In genomic region chr9:68947842-68948569, GRCh38 we compare ENCODE assay signal across 1 cellular context.
TF ChIP-seq lines count a peak whose summit lies in the region.

No MANE protein-coding gene starts in this region.

TF ChIP-seq in IMR-90, 13 proteins besides CTCF, POLR2A, EP300 and RAD21:
- TF ChIP-seq RCOR1 (IDR thresholded peaks at IDR 0.05; ENCODE audit: insufficient replicate concordance, low read length) (no peak), CHD1 (IDR thresholded peaks at IDR 0.05; ENCODE audit: low read depth, low read length) (no peak), MXI1 (IDR thresholded peaks at IDR 0.05; ENCODE audit: borderline replicate concordance, low read depth, low read length) (no peak), BHLHE40 (IDR thresholded peaks at IDR 0.05; ENCODE audit: low read depth, low read length) (no peak), RFX5 (IDR thresholded peaks at IDR 0.05; ENCODE audit: low read depth, low read length) (no peak)
